Comparison of ENCODE assay signal across 11 cellular contexts in the genomic region with DNA sequence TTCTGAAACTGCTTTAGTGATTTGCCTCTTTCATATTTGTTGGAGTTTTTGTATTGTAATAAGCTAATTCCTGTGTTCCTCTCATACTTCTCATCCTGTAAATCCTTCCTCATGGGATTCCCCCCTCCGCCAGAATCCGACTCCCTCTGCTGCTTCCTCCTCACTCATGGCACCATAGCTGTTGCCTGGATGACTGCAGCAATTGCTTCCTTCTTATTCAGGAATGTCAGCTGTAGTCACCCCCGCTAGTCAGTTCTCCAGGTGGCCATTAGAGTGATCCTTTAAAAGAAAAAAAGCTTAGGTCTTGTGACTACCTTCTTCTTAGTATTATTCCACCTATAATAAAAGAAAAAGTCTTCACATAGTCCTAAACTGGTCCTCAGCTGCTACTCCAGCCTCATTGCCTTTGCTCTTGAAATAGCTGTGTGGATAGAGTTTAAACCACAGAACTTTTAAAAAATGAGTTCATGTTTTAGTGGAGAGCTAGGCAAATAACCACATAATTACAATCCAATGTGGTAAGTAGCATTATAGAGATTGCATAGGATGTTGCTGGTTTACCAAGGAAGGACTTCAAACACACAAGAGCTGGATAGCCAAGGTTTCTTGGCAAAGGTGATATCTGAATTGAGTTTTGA.
"Had no signal": no experiment of that assay in that cellular context is flagged by ENCODE, and none has a peak within 500 bp of the region (broad histone marks: within the 10 kb centered on the region; RNA-seq: fewer than 3 reads in every experiment).

No MANE protein-coding gene starts in this region.

- H3K9me3 Mint-ChIP-seq: activated T-cell treated with anti-CD3 and anti-CD28 coated beads, Interleukin-2, amount 50 U/mL, for 24 hours; nephron had no signal

- H3K4me3 Mint-ChIP-seq: activated CD8-positive, alpha-beta memory T cell treated with anti-CD3 and anti-CD28 coated beads, Interleukin-2, amount 10 ng/mL, durations not matched to agents 7 days and 5 days; activated naive CD8-positive, alpha-beta T cell; activated T-cell treated with anti-CD3 and anti-CD28 coated beads, Interleukin-2, amount 50 U/mL, for 24 hours; nephron had no signal

- H3K4me1 Mint-ChIP-seq: activated CD8-positive, alpha-beta memory T cell treated with anti-CD3 and anti-CD28 coated beads, Interleukin-2, amount 10 ng/mL, durations not matched to agents 7 days and 5 days; nephron had no signal

- H3K27me3 Mint-ChIP-seq: activated CD8-positive, alpha-beta memory T cell treated with anti-CD3 and anti-CD28 coated beads, Interleukin-2, amount 10 ng/mL, durations not matched to agents 7 days and 5 days; activated naive CD8-positive, alpha-beta T cell; activated T-cell treated with anti-CD3 and anti-CD28 coated beads, Interleukin-2, amount 50 U/mL, for 24 hours had no signal

- DNase-seq: activated CD4-positive, alpha-beta T cell treated with anti-CD3 and anti-CD28 coated beads for 1 hour; activated CD4-positive, alpha-beta T cell treated with anti-CD3 and anti-CD28 coated beads, Interleukin-2, amount 50 U/mL, for 48 hours; activated CD8-positive, alpha-beta memory T cell treated with anti-CD3 and anti-CD28 coated beads, Interleukin-2, amount 10 ng/mL, durations not matched to agents 7 days and 5 days; activated effector memory CD4-positive, alpha-beta T cell treated with anti-CD3 and anti-CD28 coated beads, Interleukin-2, amount 50 U/mL, for 16 hours; activated T-cell treated with anti-CD3 and anti-CD28 coated beads, Interleukin-2, amount 50 U/mL, for 24 hours; mammary epithelial cell; stimulated activated CD4-positive, alpha-beta T cell treated with anti-CD3 and anti-CD28 coated beads, Interleukin-12 subunit alpha, Interleukin-12 subunit beta, amount 100 ng/mL, for 4 hours; stimulated activated naive CD4-positive, alpha-beta T cell; substantia nigra had no signal

- H3K27ac Mint-ChIP-seq: activated CD8-positive, alpha-beta memory T cell treated with anti-CD3 and anti-CD28 coated beads, Interleukin-2, amount 10 ng/mL, durations not matched to agents 7 days and 5 days; activated naive CD8-positive, alpha-beta T cell; activated T-cell treated with anti-CD3 and anti-CD28 coated beads, Interleukin-2, amount 50 U/mL, for 24 hours; nephron had no signal
